11 cellular contexts compared by ENCODE assay signal in genomic region chr2:55097462-55098410, GRCh38. TPM values are rescaled to one million over a fixed set of nuclear protein-coding genes. Genes with fewer than 3 reads are reported as not detected.
DNase-seq lines count a peak whose midpoint lies in the region; ATAC-seq and TF ChIP-seq lines count a peak whose summit lies in the region.
"Had no signal": no experiment of that assay in that cellular context is flagged by ENCODE, and none has a peak within 500 bp of the region (broad histone marks: within the 10 kb centered on the region; RNA-seq: fewer than 3 reads in every experiment).

No MANE protein-coding gene starts in this region.

- no peaks in the 10 kb centered on the region for H3K27me3 ChIP-seq in ACC112 (ENCODE audit: insufficient read depth, low read length)
- no peaks in the 10 kb centered on the region for H3K27me3 ChIP-seq in esophagus muscularis mucosa
- H3K27me3 ChIP-seq in osteoblast (ENCODE audit: insufficient read depth, low read length) = no peaks in the 10 kb centered on the region

- DNase-seq in NCI-H69 (lab: John Stamatoyannopoulos, UW) (peak; percentile 58), esophagus muscularis mucosa (ENCODE audit: extremely low spot score) (no peak), osteoblast (ENCODE audit: insufficient read length, low spot score, missing footprints) (no peak), LoVo (ENCODE audit: low spot score) (no peak)
- no peak for DNase-seq in activated CD4-positive, alpha-beta T cell treated with anti-CD3 and anti-CD28 coated beads, Interleukin-2, amount 50 U/mL, for 4 hours
- DNase-seq: activated CD8-positive, alpha-beta memory T cell treated with anti-CD3 and anti-CD28 coated beads, Interleukin-2, amount 50 U/mL, for 4 hours; stimulated activated CD4-positive, alpha-beta T cell treated with anti-CD3 and anti-CD28 coated beads, Interleukin-2, amount 100 ng/mL, for 48 hours; T-helper 2 cell had no signal

- H4K20me1 ChIP-seq in osteoblast (ENCODE audit: insufficient read depth, low read length) = no peaks in the 10 kb centered on the region

- intact Hi-C loops in esophagus muscularis mucosa (cut with DNase I) = loop anchor here (5.0 kb wide), 1 partner anchor 45 kb away; the partner anchor contains the start of gene RTN4

- ATAC-seq in HG03354 (IDR thresholded peaks at IDR 0.05; ENCODE audit: poor library complexity, severe bottlenecking, unreplicated experiment) = no peak
- ATAC-seq in GM19324 (IDR thresholded peaks at IDR 0.05; ENCODE audit: low FRiP score, unreplicated experiment) = no peak

- H3K9me3 ChIP-seq in esophagus muscularis mucosa (no peaks in the 10 kb centered on the region), osteoblast (ENCODE audit: low read depth, low read length) (no peaks in the 10 kb centered on the region)

- no peak for TF ChIP-seq POLR2A in esophagus muscularis mucosa (IDR thresholded peaks at IDR 0.05; ENCODE audit: low read depth)

- 50% methylated on average over 6 of the region's 6 CpGs for WGBS in esophagus muscularis mucosa

- H3K4me3 ChIP-seq in ACC112 (ENCODE audit: low read depth, low read length) (no peak overlapping the region), esophagus muscularis mucosa (no peak overlapping the region), osteoblast (ENCODE audit: insufficient read depth, low read length) (no peak overlapping the region)

- peak; percentile 43 for TF ChIP-seq EP300 in esophagus muscularis mucosa (IDR thresholded peaks at IDR 0.05)

- H3K4me2 ChIP-seq in osteoblast (ENCODE audit: insufficient read depth, low read length) = no peak overlapping the region

- H3K27ac ChIP-seq in ACC112 (ENCODE audit: low read depth, low read length) (peak overlapping the region; percentile 48), esophagus muscularis mucosa (replicated peaks in 1 of 4) (peak overlapping the region; percentile 70 to 86 (median 71)), osteoblast (ENCODE audit: low read depth, low read length) (peak overlapping the region; percentile 15)

- H3K36me3 ChIP-seq in ACC112 (ENCODE audit: insufficient read depth, low read length) = no peaks in the 10 kb centered on the region
- H3K36me3 ChIP-seq in esophagus muscularis mucosa = no peaks in the 10 kb centered on the region
- H3K36me3 ChIP-seq in osteoblast (ENCODE audit: insufficient read depth, low read length) = no peaks in the 10 kb centered on the region

- H3K4me1 ChIP-seq in ACC112 (ENCODE audit: control insufficient read depth, insufficient read depth, low read length, unreplicated experiment) = peaks cover 67% of the 10 kb centered on the region
- peaks cover 36 to 70% (median 66%) of the 10 kb centered on the region in 4 donors for H3K4me1 ChIP-seq in esophagus muscularis mucosa
- peaks cover 64% of the 10 kb centered on the region for H3K4me1 ChIP-seq in osteoblast (ENCODE audit: insufficient read depth, low read length)

- H3K79me2 ChIP-seq in ACC112 (ENCODE audit: control insufficient read depth, insufficient read depth, low read length, unreplicated experiment) (no peaks in the 10 kb centered on the region), osteoblast (ENCODE audit: insufficient read depth, low read length) (no peaks in the 10 kb centered on the region)

- no peak for TF ChIP-seq CTCF in esophagus muscularis mucosa (IDR thresholded peaks at IDR 0.05)
- no peak for TF ChIP-seq CTCF in osteoblast (IDR thresholded peaks at IDR 0.05; ENCODE audit: extremely low read depth, low read depth, low read length)

- H2AFZ ChIP-seq in ACC112 (ENCODE audit: low read length, unreplicated experiment) (peak overlapping the region; percentile 10), osteoblast (ENCODE audit: low read length) (no peak overlapping the region)

RNA-seq across cellular contexts. Expression of gene RTN4, which starts 47.5 kb away (rescaled TPM):
- total RNA-seq in esophagus muscularis mucosa (100 to 1,000 TPM; 214 to 272 (median 251) TPM), osteoblast (316 and 355 TPM in 2 replicates)

Comparison
In these comparisons a context has a peak if more than half of its experiments do, and no peak if none do; other contexts are left out.
1. H3K27ac ChIP-seq: peak in every context shown above with its lines; median percentile 71 in esophagus muscularis mucosa; 48 in ACC112; 15 in osteoblast.